In genomic region chr22:37676691-37677627, GRCh38 we compare ENCODE assay signal across 8 cellular contexts. TPM values are rescaled to one million over a fixed set of nuclear protein-coding genes. Genes with fewer than 3 reads are reported as not detected.
DNase-seq lines count a peak whose midpoint lies in the region; ATAC-seq and TF ChIP-seq lines count a peak whose summit lies in the region.

No MANE protein-coding gene starts in this region.

- peak overlapping the region; percentile 95 for H3K27ac Mint-ChIP-seq in activated naive CD8-positive, alpha-beta T cell treated with anti-CD3 and anti-CD28 coated beads for 36 hours
- no peak overlapping the region for H3K27ac Mint-ChIP-seq in progenitor cell of endocrine pancreas

- no peaks in the 10 kb centered on the region for H3K27me3 Mint-ChIP-seq in activated naive CD8-positive, alpha-beta T cell treated with anti-CD3 and anti-CD28 coated beads for 36 hours
- H3K27me3 Mint-ChIP-seq in progenitor cell of endocrine pancreas: peaks cover 17% of the 10 kb centered on the region

- H3K4me3 ChIP-seq in heart right ventricle (peak overlapping the region; percentile 23 to 79 (median 72)), upper lobe of left lung (peak overlapping the region; percentile 50 to 66 (median 57))

- H3K27ac ChIP-seq in heart right ventricle (peak overlapping the region; percentile 88 to 99 (median 95)), upper lobe of left lung (peak overlapping the region; percentile 87 to 97 (median 94))

- H3K36me3 ChIP-seq in heart right ventricle: peaks cover 0 to 38% (median 3%) of the 10 kb centered on the region in 9 donors
- peaks cover 0 to 24% (median 13%) of the 10 kb centered on the region in 4 donors for H3K36me3 ChIP-seq in upper lobe of left lung

- peak; percentile 81 for DNase-seq in CMK (ENCODE audit: low read depth)
- DNase-seq in KG1 (lab: John Stamatoyannopoulos, UW): peak; percentile 72
- DNase-seq in SKM-1 treated with dmso at 0.1 percent for 144 hours (lab: John Stamatoyannopoulos, UW; ENCODE audit: unreplicated experiment): peak; percentile 87
- DNase-seq in activated naive CD8-positive, alpha-beta T cell treated with anti-CD3 and anti-CD28 coated beads for 36 hours: peak; percentile 93
- peak; percentile 82 to 89 for DNase-seq in heart right ventricle
- DNase-seq in progenitor cell of endocrine pancreas (ENCODE audit: low spot score, unreplicated experiment): peak; percentile 33
- peak; percentile 93 to 94 for DNase-seq in upper lobe of left lung

- peaks cover 12 to 64% (median 56%) of the 10 kb centered on the region in 9 donors for H3K4me1 ChIP-seq in heart right ventricle
- H3K4me1 ChIP-seq in upper lobe of left lung: peaks cover 46 to 60% (median 54%) of the 10 kb centered on the region in 4 donors

- H3K9me3 Mint-ChIP-seq in activated naive CD8-positive, alpha-beta T cell treated with anti-CD3 and anti-CD28 coated beads for 36 hours: no peaks in the 10 kb centered on the region
- H3K9me3 Mint-ChIP-seq in progenitor cell of endocrine pancreas (ENCODE audit: low read depth): no peaks in the 10 kb centered on the region

- no peaks in the 10 kb centered on the region for H3K9me3 ChIP-seq in heart right ventricle
- no peaks in the 10 kb centered on the region for H3K9me3 ChIP-seq in upper lobe of left lung

- peaks cover 57% of the 10 kb centered on the region for H3K4me1 Mint-ChIP-seq in activated naive CD8-positive, alpha-beta T cell treated with anti-CD3 and anti-CD28 coated beads for 36 hours
- H3K4me1 Mint-ChIP-seq in progenitor cell of endocrine pancreas (ENCODE audit: low read depth): peaks cover 1% of the 10 kb centered on the region

- no peak for TF ChIP-seq CTCF in heart right ventricle (IDR thresholded peaks at IDR 0.05)
- TF ChIP-seq CTCF in progenitor cell of endocrine pancreas (IDR thresholded peaks at IDR 0.05; ENCODE audit: unreplicated experiment): no peak
- TF ChIP-seq CTCF in upper lobe of left lung (IDR thresholded peaks at IDR 0.05): no peak

- peak; percentile 51 for ATAC-seq in GM21447 (IDR thresholded peaks at IDR 0.05; ENCODE audit: unreplicated experiment)
- peak; percentile 22 to 62 (median 36) for ATAC-seq in heart right ventricle
- peak; percentile 75 to 82 for ATAC-seq in upper lobe of left lung (ENCODE audit: low FRiP score in 2 of 2)

- 5 to 7% methylated on average over 46 of the region's 46 CpGs for WGBS in heart right ventricle, 2 donors
- 1 to 10% methylated on average over 12 to 34 of the region's 46 CpGs for WGBS in upper lobe of left lung, 2 donors

- no peaks in the 10 kb centered on the region for H3K27me3 ChIP-seq in heart right ventricle
- no peaks in the 10 kb centered on the region for H3K27me3 ChIP-seq in upper lobe of left lung

- intact Hi-C loops in heart right ventricle (cut with DNase I): loop anchor here in 2 of 10 donors (2.0 to 5.0 kb wide), 2 partner anchors 18 to 70 kb away; partner anchors contain the start of gene PDXP (in 1 of the 2)

- no peak for TF ChIP-seq EP300 in upper lobe of left lung (IDR thresholded peaks at IDR 0.05)

- peak in 2 of 4 donors; percentile 45 to 50 for TF ChIP-seq POLR2A in upper lobe of left lung (IDR thresholded peaks at IDR 0.05)

- H3K4me3 Mint-ChIP-seq in activated naive CD8-positive, alpha-beta T cell treated with anti-CD3 and anti-CD28 coated beads for 36 hours: peak overlapping the region; percentile 87
- H3K4me3 Mint-ChIP-seq in progenitor cell of endocrine pancreas (ENCODE audit: low read depth): peak overlapping the region; percentile 33

- peaks cover 2% of the 10 kb centered on the region for H3K36me3 Mint-ChIP-seq in activated naive CD8-positive, alpha-beta T cell treated with anti-CD3 and anti-CD28 coated beads for 36 hours
- no peaks in the 10 kb centered on the region for H3K36me3 Mint-ChIP-seq in progenitor cell of endocrine pancreas (ENCODE audit: insufficient read depth)

RNA-seq across cellular contexts. Expression of gene LGALS1, which starts 1.5 kb away (rescaled TPM):
- total RNA-seq in activated naive CD8-positive, alpha-beta T cell treated with anti-CD3 and anti-CD28 coated beads for 36 hours: 100 to 1,000 TPM; 166 to 171 TPM
- total RNA-seq in heart right ventricle (1,000 to 10,000 TPM in 2 of 10 donors, 100 to 1,000 TPM in 8; 651 to 1,550 (median 786) TPM), progenitor cell of endocrine pancreas (0.81 TPM in 1 of 2 replicates, not detected in the other), upper lobe of left lung (100 to 1,000 TPM; 125 to 750 (median 400) TPM)
- polyA plus RNA-seq in heart right ventricle: 1,000 to 10,000 TPM; 1,777 to 4,200 TPM

RNA-seq across cellular contexts. Expression of gene NOL12, which starts 9.2 kb away (rescaled TPM):
- total RNA-seq in activated naive CD8-positive, alpha-beta T cell treated with anti-CD3 and anti-CD28 coated beads for 36 hours: 10 to 100 TPM; 50.0 to 50.8 TPM
- total RNA-seq in heart right ventricle: 10 to 100 TPM; 10.8 to 16.8 (median 12.7) TPM
- 10 to 100 TPM; 19.6 to 35.3 TPM for polyA plus RNA-seq in heart right ventricle
- total RNA-seq in progenitor cell of endocrine pancreas: 16.4 and 17.1 TPM in 2 replicates
- 10 to 100 TPM; 23.5 to 89.1 (median 26.7) TPM for total RNA-seq in upper lobe of left lung

RNA-seq across cellular contexts. Expression of gene PDXP, which starts 18.4 kb away (rescaled TPM):
- 10 to 100 TPM; 41.4 to 42.5 TPM for total RNA-seq in activated naive CD8-positive, alpha-beta T cell treated with anti-CD3 and anti-CD28 coated beads for 36 hours
- total RNA-seq in heart right ventricle: 10 to 100 TPM; 16.6 to 29.9 (median 21.2) TPM
- 10 to 100 TPM in 1 of 2 donors, 1 to 10 TPM in 1; 5.3 to 26.9 TPM for polyA plus RNA-seq in heart right ventricle
- 16.8 and 17.7 TPM in 2 replicates for total RNA-seq in progenitor cell of endocrine pancreas
- total RNA-seq in upper lobe of left lung: 10 to 100 TPM in 1 of 6 donors, 1 to 10 TPM in 5; 2.1 to 11.1 (median 8.7) TPM

RNA-seq across cellular contexts. Expression of gene TRIOBP, which starts 19.9 kb away (rescaled TPM):
- total RNA-seq in activated naive CD8-positive, alpha-beta T cell treated with anti-CD3 and anti-CD28 coated beads for 36 hours: 10 to 100 TPM; 19.7 to 20.8 TPM
- total RNA-seq in heart right ventricle (100 to 1,000 TPM in 1 of 10 donors, 10 to 100 TPM in 9; 63.2 to 115 (median 82.4) TPM), progenitor cell of endocrine pancreas (73.0 and 78.7 TPM in 2 replicates), upper lobe of left lung (100 to 1,000 TPM in 4 of 6 donors, 10 to 100 TPM in 2; 76.5 to 151 (median 113) TPM)
- polyA plus RNA-seq in heart right ventricle: 10 to 100 TPM; 34.7 to 94.1 TPM

RNA-seq across cellular contexts. Expression of gene SH3BP1, which starts 37.5 kb away (rescaled TPM):
- total RNA-seq in activated naive CD8-positive, alpha-beta T cell treated with anti-CD3 and anti-CD28 coated beads for 36 hours: 100 to 1,000 TPM in 1 of 2 experiments, 10 to 100 TPM in 1; 90.8 to 103 TPM
- 1 to 10 TPM in 8 of 10 donors, under 1 TPM in 2; 0.50 to 9.3 (median 2.7) TPM for total RNA-seq in heart right ventricle
- 1 to 10 TPM; 1.4 to 1.5 TPM for polyA plus RNA-seq in heart right ventricle
- 25.4 and 27.4 TPM in 2 replicates for total RNA-seq in progenitor cell of endocrine pancreas
- 10 to 100 TPM; 11.4 to 58.7 (median 31.1) TPM for total RNA-seq in upper lobe of left lung

Comparison
In these comparisons a context has a peak if more than half of its experiments do, and no peak if none do; other contexts are left out.
1. Peak in every context shown above with its lines: DNase-seq, ATAC-seq, H3K4me3 ChIP-seq and H3K27ac ChIP-seq.
2. DNase-seq: peak in every context shown above with its lines; median percentile 94 in upper lobe of left lung; 93 in activated naive CD8-positive, alpha-beta T cell treated with anti-CD3 and anti-CD28 coated beads for 36 hours; 87 in SKM-1 treated with dmso at 0.1 percent for 144 hours; 86 in heart right ventricle; 81 in CMK; 72 in KG1; 33 in progenitor cell of endocrine pancreas.
3. RNA of gene LGALS1, which starts 1.5 kb away (total RNA-seq): 651 to 1,550 TPM in heart right ventricle, 125 to 750 TPM in upper lobe of left lung and 166 to 171 TPM in activated naive CD8-positive, alpha-beta T cell treated with anti-CD3 and anti-CD28 coated beads for 36 hours; 0.81 TPM in progenitor cell of endocrine pancreas; every median in the first group is over 10 times any median in the second.